20 cellular contexts compared by ENCODE assay signal in the genomic region with DNA sequence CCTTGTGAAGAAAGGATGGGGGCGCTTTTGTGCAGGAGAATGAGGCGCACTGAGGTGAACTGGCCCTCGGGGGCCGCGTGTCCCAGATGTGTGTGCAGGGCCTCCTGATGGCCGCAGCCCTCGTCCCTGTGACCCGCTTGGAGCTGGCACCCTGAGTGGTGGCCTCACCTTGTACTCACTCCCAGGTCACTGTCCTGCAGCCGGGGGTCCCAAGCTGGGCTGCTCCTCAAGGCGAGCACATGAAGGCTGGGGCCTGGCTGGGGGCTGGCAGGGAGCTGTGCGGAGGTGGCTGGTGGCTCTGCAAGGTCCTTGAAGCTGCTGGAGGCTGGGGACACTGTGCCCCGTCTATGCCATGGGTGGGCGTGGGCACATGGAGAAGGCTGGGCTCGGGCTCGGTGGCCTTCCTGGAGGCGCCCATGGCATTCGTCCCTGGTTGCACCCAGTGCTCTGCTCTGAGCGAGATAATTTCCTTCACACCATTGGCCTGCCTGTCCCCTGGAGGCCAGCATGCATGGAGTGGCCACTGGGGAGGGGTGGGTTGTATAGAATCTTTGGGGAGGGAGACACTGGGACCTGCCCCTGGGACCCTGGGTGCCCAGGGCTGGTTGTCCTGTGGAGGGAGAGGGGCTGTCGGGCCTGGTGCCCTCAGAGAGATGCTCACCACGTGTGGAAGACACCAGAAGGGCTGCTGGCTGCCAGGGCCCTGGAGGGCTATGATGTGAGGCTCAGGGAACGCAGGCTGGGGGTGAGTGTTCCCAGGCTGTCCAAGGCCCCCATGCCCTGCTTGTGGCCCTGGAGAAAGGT.
DNase-seq lines count a peak whose midpoint lies in the region; ATAC-seq and TF ChIP-seq lines count a peak whose summit lies in the region.
"Had no signal": no experiment of that assay in that cellular context is flagged by ENCODE, and none has a peak within 500 bp of the region (broad histone marks: within the 10 kb centered on the region; RNA-seq: fewer than 3 reads in every experiment).

No MANE protein-coding gene starts in this region.

- H3K4me1 Mint-ChIP-seq in memory B cell: peaks cover 11% of the 10 kb centered on the region
- H3K4me1 Mint-ChIP-seq: activated naive CD8-positive, alpha-beta T cell treated with anti-CD3 and anti-CD28 coated beads, Interleukin-2, amount 10 ng/mL, durations not matched to agents 7 days and 5 days; H9 had no signal

- intact Hi-C loops in left ventricle myocardium inferior (cut with micrococcal nuclease): no loop called here
- intact Hi-C loops in left ventricle myocardium superior (cut with micrococcal nuclease): no loop called here

- no peaks in the 10 kb centered on the region for H3K9me3 Mint-ChIP-seq in memory B cell
- H3K9me3 Mint-ChIP-seq: activated naive CD8-positive, alpha-beta T cell treated with anti-CD3 and anti-CD28 coated beads, Interleukin-2, amount 10 ng/mL, durations not matched to agents 7 days and 5 days; naive B cell had no signal

- H3K27me3 Mint-ChIP-seq in memory B cell: no peaks in the 10 kb centered on the region
- H3K27me3 Mint-ChIP-seq: activated naive CD8-positive, alpha-beta T cell treated with anti-CD3 and anti-CD28 coated beads, Interleukin-2, amount 10 ng/mL, durations not matched to agents 7 days and 5 days; naive B cell had no signal

- no peak for ATAC-seq in left ventricle myocardium superior
- ATAC-seq in RWPE2 (ENCODE audit: low read depth): no peak; the same call in 2 of the 3 replicates
- ATAC-seq in memory B cell (ENCODE audit: low read depth): no peak
- ATAC-seq in upper lobe of left lung (ENCODE audit: low FRiP score in 2 of 2): peak in 1 of 2 donors; percentile 13
- no peak for ATAC-seq in GM21528 (IDR thresholded peaks at IDR 0.05; ENCODE audit: low FRiP score, unreplicated experiment)

- H3K4me1 ChIP-seq in left ventricle myocardium inferior (no peaks in the 10 kb centered on the region), RWPE2 (ENCODE audit: insufficient read depth, poor library complexity, severe bottlenecking) (no peaks in the 10 kb centered on the region), upper lobe of left lung (no peaks in the 10 kb centered on the region)
- H3K4me1 ChIP-seq: transverse colon had no signal

- H3K4me3 ChIP-seq in left ventricle myocardium inferior (no peak overlapping the region), RWPE2 (ENCODE audit: severe bottlenecking) (no peak overlapping the region), upper lobe of left lung (no peak overlapping the region)
- H3K4me3 ChIP-seq: transverse colon had no signal

- H3K27me3 ChIP-seq in left ventricle myocardium inferior (ENCODE audit: low read depth): peaks cover 10% of the 10 kb centered on the region
- no peaks in the 10 kb centered on the region for H3K27me3 ChIP-seq in RWPE2 (ENCODE audit: insufficient read depth, poor library complexity, severe bottlenecking)
- H3K27me3 ChIP-seq in upper lobe of left lung: no peaks in the 10 kb centered on the region
- H3K27me3 ChIP-seq: transverse colon had no signal

- H3K9me3 ChIP-seq in left ventricle myocardium inferior (replicated peaks) (no peaks in the 10 kb centered on the region), RWPE2 (ENCODE audit: severe bottlenecking) (no peaks in the 10 kb centered on the region), upper lobe of left lung (no peaks in the 10 kb centered on the region)
- H3K9me3 ChIP-seq: transverse colon had no signal

- TF ChIP-seq CTCF in left ventricle myocardium inferior (IDR thresholded peaks at IDR 0.05; ENCODE audit: borderline replicate concordance) (no peak), RWPE2 (IDR thresholded peaks at IDR 0.05; ENCODE audit: poor library complexity, severe bottlenecking) (no peak), upper lobe of left lung (IDR thresholded peaks at IDR 0.05) (no peak)

- TF ChIP-seq EP300 in upper lobe of left lung (IDR thresholded peaks at IDR 0.05): no peak

- peak overlapping the region; percentile 60 for H3K4me3 Mint-ChIP-seq in memory B cell
- H3K4me3 Mint-ChIP-seq: activated naive CD8-positive, alpha-beta T cell treated with anti-CD3 and anti-CD28 coated beads, Interleukin-2, amount 10 ng/mL, durations not matched to agents 7 days and 5 days; H9 had no signal

- DNase-seq in left ventricle myocardium inferior (peak; percentile 7), left ventricle myocardium superior (no peak), RWPE2 (ENCODE audit: low spot score) (peak; percentile 78), memory B cell (ENCODE audit: low spot score in 2 of 2) (peak in 1 of 2 donors; percentile 9), upper lobe of left lung (peak; percentile 15 to 72), NCI-H2227 (lab: John Stamatoyannopoulos, UW; ENCODE audit: unreplicated experiment) (no peak), NCI-H2081 treated with DMSO at 0.1 percent for 48 hours (lab: John Stamatoyannopoulos, UW) (no peak)
- DNase-seq: ACHN; activated CD4-positive, alpha-beta T cell treated with anti-CD3 and anti-CD28 coated beads for 4 hours; activated naive CD8-positive, alpha-beta T cell treated with anti-CD3 and anti-CD28 coated beads, Interleukin-2, amount 10 ng/mL, durations not matched to agents 7 days and 5 days; central memory CD4-positive, alpha-beta T cell; DMS79 treated with DMSO at 0.1 percent for 48 hours; KG1; mesendoderm; naive B cell; NCI-H1436 had no signal

- H3K36me3 Mint-ChIP-seq in memory B cell: no peaks in the 10 kb centered on the region
- H3K36me3 Mint-ChIP-seq: activated naive CD8-positive, alpha-beta T cell treated with anti-CD3 and anti-CD28 coated beads, Interleukin-2, amount 10 ng/mL, durations not matched to agents 7 days and 5 days; naive B cell had no signal

- H3K36me3 ChIP-seq in left ventricle myocardium inferior (no peaks in the 10 kb centered on the region), RWPE2 (ENCODE audit: low read depth) (no peaks in the 10 kb centered on the region), upper lobe of left lung (no peaks in the 10 kb centered on the region)
- H3K36me3 ChIP-seq: transverse colon had no signal

- 84 to 92% methylated on average over 19 to 21 of the region's 21 CpGs for WGBS in upper lobe of left lung, 2 donors

- H3K27ac Mint-ChIP-seq in memory B cell: peak overlapping the region; percentile 45
- H3K27ac Mint-ChIP-seq: activated naive CD8-positive, alpha-beta T cell treated with anti-CD3 and anti-CD28 coated beads, Interleukin-2, amount 10 ng/mL, durations not matched to agents 7 days and 5 days; H9 had no signal

- no peak overlapping the region for H3K27ac ChIP-seq in left ventricle myocardium inferior (replicated peaks)
- no peak overlapping the region for H3K27ac ChIP-seq in RWPE2 (ENCODE audit: poor library complexity, severe bottlenecking)
- no peak overlapping the region for H3K27ac ChIP-seq in upper lobe of left lung
- H3K27ac ChIP-seq: C4-2B, transverse colon had no signal

- TF ChIP-seq POLR2A in upper lobe of left lung (IDR thresholded peaks at IDR 0.05): no peak

Comparison
In these comparisons a context has a peak if more than half of its experiments do, and no peak if none do; other contexts are left out.
1. DNase-seq: peak in left ventricle myocardium inferior (single experiment), RWPE2 (single experiment) and upper lobe of left lung (2 of 2); none in left ventricle myocardium superior (single experiment), NCI-H2227 (single experiment) and NCI-H2081 treated with DMSO at 0.1 percent for 48 hours (single experiment).